In genomic region chr19:1495051-1495798, GRCh38 we compare ENCODE assay signal across 22 cellular contexts. TPM values are rescaled to one million over a fixed set of nuclear protein-coding genes. Genes with fewer than 3 reads are reported as not detected.
DNase-seq lines count a peak whose midpoint lies in the region; ATAC-seq and TF ChIP-seq lines count a peak whose summit lies in the region.
"Had no signal": no experiment of that assay in that cellular context is flagged by ENCODE, and none has a peak within 500 bp of the region (broad histone marks: within the 10 kb centered on the region; RNA-seq: fewer than 3 reads in every experiment).

No MANE protein-coding gene starts in this region.

- DNase-seq in CD14-positive monocyte (ENCODE audit: low spot score) (peak; percentile 44), chondrocyte (ENCODE audit: low spot score) (no peak), osteocyte (ENCODE audit: extremely low spot score, unreplicated experiment) (peak; percentile 80), mucosa of descending colon (no peak), NCI-H2081 treated with DMSO at 0.1 percent for 48 hours (lab: John Stamatoyannopoulos, UW) (no peak)
- DNase-seq: C1 segment of cervical spinal cord; Caco-2; CD4-positive, CD25-positive, alpha-beta regulatory T cell; CD8-positive, alpha-beta T cell; DMS 273 treated with DMSO at 0.1 percent for 48 hours; DMS79; EL; GDM1; GM23248; H9 had no signal

- H3K4me3 Mint-ChIP-seq in CD14-positive monocyte (no peak overlapping the region), chondrocyte (ENCODE audit: unreplicated experiment) (no peak overlapping the region), osteocyte (ENCODE audit: unreplicated experiment) (no peak overlapping the region)
- H3K4me3 Mint-ChIP-seq: CD8-positive, alpha-beta T cell; H9 had no signal

- H3K4me3 ChIP-seq in mucosa of descending colon: no peak overlapping the region
- H3K4me3 ChIP-seq: GM12878, GM23248 had no signal

- H3K4me1 Mint-ChIP-seq in CD14-positive monocyte: peaks cover 10% of the 10 kb centered on the region
- no peaks in the 10 kb centered on the region for H3K4me1 Mint-ChIP-seq in chondrocyte (ENCODE audit: low read depth)
- H3K4me1 Mint-ChIP-seq in osteocyte (ENCODE audit: unreplicated experiment): peaks cover 6% of the 10 kb centered on the region

- intact Hi-C loops in CD14-positive monocyte (cut with micrococcal nuclease): no loop called here
- intact Hi-C loops in mucosa of descending colon (cut with DNase I, micrococcal nuclease): no loop called here

- ATAC-seq in mucosa of descending colon: no peak
- no peak for ATAC-seq in HG03135 (IDR thresholded peaks at IDR 0.05; ENCODE audit: unreplicated experiment)
- ATAC-seq: CD8-positive, alpha-beta T cell; GM12878; HCT116 had no signal

- H3K9me3 Mint-ChIP-seq in CD14-positive monocyte (peaks cover 0 to 7% (median 3%) of the 10 kb centered on the region in 7 donors), chondrocyte (ENCODE audit: low read depth) (no peaks in the 10 kb centered on the region), osteocyte (ENCODE audit: unreplicated experiment) (no peaks in the 10 kb centered on the region)
- H3K9me3 Mint-ChIP-seq: CD4-positive, CD25-positive, alpha-beta regulatory T cell; CD8-positive, alpha-beta T cell had no signal

- H3K9me3 ChIP-seq in mucosa of descending colon: no peaks in the 10 kb centered on the region

- H3K27ac Mint-ChIP-seq in CD14-positive monocyte (no peak overlapping the region), chondrocyte (ENCODE audit: unreplicated experiment) (peak overlapping the region; percentile 27), osteocyte (ENCODE audit: unreplicated experiment) (no peak overlapping the region)
- H3K27ac Mint-ChIP-seq: CD4-positive, CD25-positive, alpha-beta regulatory T cell; CD8-positive, alpha-beta T cell; H9 had no signal

- no peak for TF ChIP-seq CTCF in CD14-positive monocyte (IDR thresholded peaks at IDR 0.05)
- TF ChIP-seq CTCF in chondrocyte (IDR thresholded peaks at IDR 0.05): no peak
- TF ChIP-seq CTCF in osteocyte (IDR thresholded peaks at IDR 0.05): no peak
- no peak for TF ChIP-seq CTCF in mucosa of descending colon (IDR thresholded peaks at IDR 0.05)

- H3K27me3 Mint-ChIP-seq in CD14-positive monocyte (ENCODE audit: low read depth in 3 of 3): peaks cover 14 to 31% (median 31%) of the 10 kb centered on the region in 3 donors
- H3K27me3 Mint-ChIP-seq in chondrocyte (ENCODE audit: low read depth): peaks cover 4% of the 10 kb centered on the region
- H3K27me3 Mint-ChIP-seq in osteocyte (ENCODE audit: unreplicated experiment): peaks cover 9% of the 10 kb centered on the region

- no peaks in the 10 kb centered on the region for H3K36me3 Mint-ChIP-seq in CD14-positive monocyte
- H3K36me3 Mint-ChIP-seq in chondrocyte (ENCODE audit: low read depth): no peaks in the 10 kb centered on the region
- no peaks in the 10 kb centered on the region for H3K36me3 Mint-ChIP-seq in osteocyte (ENCODE audit: unreplicated experiment)
- H3K36me3 Mint-ChIP-seq: CD4-positive, CD25-positive, alpha-beta regulatory T cell; CD8-positive, alpha-beta T cell had no signal

- peaks cover 6% of the 10 kb centered on the region for H3K4me1 ChIP-seq in mucosa of descending colon (ENCODE audit: low read depth)

- no peaks in the 10 kb centered on the region for H3K36me3 ChIP-seq in mucosa of descending colon (ENCODE audit: low read depth)

RNA-seq across cellular contexts. Expression of gene REEP6, which starts 4.2 kb away (rescaled TPM):
- polyA plus RNA-seq in CD14-positive monocyte: 1 to 10 TPM in 1 of 2 donors, under 1 TPM in 1; 0.51 to 1.8 TPM
- total RNA-seq in chondrocyte (2.7 to 3.9 TPM (median 2.8 TPM) in 3 replicates), osteocyte (4.1 and 4.4 TPM in 2 replicates), mucosa of descending colon (1 to 10 TPM; 2.0 to 5.1 (median 4.5) TPM)

RNA-seq across cellular contexts. Expression of gene PCSK4, which starts 5.1 kb away (rescaled TPM):
- polyA plus RNA-seq in CD14-positive monocyte: under 1 TPM in 1 of 2 donors, not detected in 1; 0.34 TPM
- total RNA-seq in chondrocyte: 3.3 to 4.0 TPM (median 3.9 TPM) in 3 replicates
- 3.2 and 5.7 TPM in 2 replicates for total RNA-seq in osteocyte
- total RNA-seq in mucosa of descending colon: 1 to 10 TPM; 3.3 to 7.5 (median 4.9) TPM

RNA-seq across cellular contexts. Expression of gene C19orf25, which starts 16.2 kb away (rescaled TPM):
- 10 to 100 TPM; 19.9 to 20.9 TPM for polyA plus RNA-seq in CD14-positive monocyte
- total RNA-seq in chondrocyte: 23.3 to 24.7 TPM (median 24.2 TPM) in 3 replicates
- total RNA-seq in osteocyte: 38.0 and 38.9 TPM in 2 replicates
- 10 to 100 TPM; 36.7 to 48.9 (median 38.1) TPM for total RNA-seq in mucosa of descending colon

RNA-seq across cellular contexts. Expression of gene ADAMTSL5, which starts 17.6 kb away (rescaled TPM):
- polyA plus RNA-seq in CD14-positive monocyte: not detected
- 9.1 to 20.3 TPM (median 16.9 TPM) in 3 replicates for total RNA-seq in chondrocyte
- total RNA-seq in osteocyte: 4.4 and 6.4 TPM in 2 replicates
- 1 to 10 TPM; 2.7 to 3.5 (median 3.3) TPM for total RNA-seq in mucosa of descending colon

RNA-seq across cellular contexts. Expression of gene PLK5, which starts 28.7 kb away (rescaled TPM):
- polyA plus RNA-seq in CD14-positive monocyte: not detected
- total RNA-seq in chondrocyte (0.12 TPM in 1 of 3 replicates, not detected in the others), osteocyte (0.54 TPM in 1 of 2 replicates, not detected in the other), mucosa of descending colon (under 1 TPM in 1 of 3 donors, not detected in 2; 0.16 TPM)
- total RNA-seq: A172; A673; Caco-2; CD4-positive, CD25-positive, alpha-beta regulatory T cell; CD8-positive, alpha-beta T cell; GM23248; H4 had no signal
- polyA plus RNA-seq: BJ; CD4-positive, CD25-positive, alpha-beta regulatory T cell; GM12878; GM23248 had no signal

Comparison
In these comparisons a context has a peak if more than half of its experiments do, and no peak if none do; other contexts are left out.
1. DNase-seq: peak in CD14-positive monocyte (single experiment) and osteocyte (single experiment); none in chondrocyte (single experiment), mucosa of descending colon (0 of 3) and NCI-H2081 treated with DMSO at 0.1 percent for 48 hours (single experiment).